11 cellular contexts compared by ENCODE assay signal in the genomic region with DNA sequence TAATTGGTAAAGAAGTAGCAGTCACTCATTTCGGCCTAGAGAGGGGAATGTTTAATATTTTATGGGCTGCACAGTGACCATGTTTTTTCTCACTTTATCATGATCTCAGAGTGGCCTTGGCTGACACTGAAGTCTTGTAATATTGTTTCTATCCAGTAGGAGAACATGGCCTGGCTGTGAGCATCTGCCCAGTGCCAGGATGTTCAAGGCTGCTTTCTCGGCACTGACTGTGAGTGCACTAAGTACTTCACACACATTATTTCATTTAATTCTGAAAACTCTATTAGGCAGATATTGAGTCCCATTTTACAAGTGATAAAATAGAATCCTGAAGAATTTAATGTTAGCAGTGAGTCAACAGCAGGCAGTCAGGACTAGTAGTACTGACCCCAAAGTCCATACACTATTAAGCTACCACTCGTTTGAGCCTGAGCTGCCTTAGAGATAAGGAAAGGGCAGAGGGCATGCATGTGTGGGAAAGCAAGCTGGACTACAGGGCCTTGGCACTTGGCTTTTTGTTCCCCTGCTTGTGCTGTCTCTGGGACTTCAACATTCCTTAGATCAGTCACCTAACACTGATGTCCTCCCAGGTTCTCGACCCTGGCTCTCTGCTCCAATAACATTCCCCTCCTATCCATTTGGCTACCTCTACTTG. TPM values are rescaled to one million over a fixed set of nuclear protein-coding genes. Genes with fewer than 3 reads are reported as not detected.
DNase-seq lines count a peak whose midpoint lies in the region; ATAC-seq and TF ChIP-seq lines count a peak whose summit lies in the region.
"Had no signal": no experiment of that assay in that cellular context is flagged by ENCODE, and none has a peak within 500 bp of the region (broad histone marks: within the 10 kb centered on the region; RNA-seq: fewer than 3 reads in every experiment).

No MANE protein-coding gene starts in this region.

- H3K4me1 Mint-ChIP-seq in type B pancreatic cell (ENCODE audit: unreplicated experiment) = no peaks in the 10 kb centered on the region

- ATAC-seq in SK-N-SH treated with all-trans-retinoic acid at 6 μM for 48 hours (peak; percentile 94), GM19324 (IDR thresholded peaks at IDR 0.05; ENCODE audit: low FRiP score, unreplicated experiment) (no peak)
- ATAC-seq: Right ventricle myocardium inferior had no signal

- H3K27ac Mint-ChIP-seq in type B pancreatic cell = no peak overlapping the region

- peak; percentile 53 for TF ChIP-seq CTCF in type B pancreatic cell (conservative IDR thresholded peaks at IDR 0.05)

- no peaks in the 10 kb centered on the region for H3K36me3 Mint-ChIP-seq in type B pancreatic cell

- no peaks in the 10 kb centered on the region for H3K9me3 Mint-ChIP-seq in type B pancreatic cell

- H3K27me3 Mint-ChIP-seq in type B pancreatic cell = no peaks in the 10 kb centered on the region

- DNase-seq in NCI-H146 (lab: John Stamatoyannopoulos, UW) = peak; percentile 8
- no peak for DNase-seq in NCI-H146 treated with DMSO at 0.1 percent for 48 hours (lab: John Stamatoyannopoulos, UW; ENCODE audit: unreplicated experiment)
- DNase-seq in glomerular visceral epithelial cell (ENCODE audit: extremely low spot score) = peak; percentile 16
- no peak for DNase-seq in type B pancreatic cell (ENCODE audit: extremely low spot score, unreplicated experiment)
- no peak for DNase-seq in middle frontal gyrus (ENCODE audit: extremely low spot score, low spot score)
- no peak for DNase-seq in NCI-H524 (lab: John Stamatoyannopoulos, UW)
- DNase-seq: activated CD4-positive, alpha-beta T cell treated with anti-CD3 and anti-CD28 coated beads for 4 hours; NCI-H1105 had no signal

- no peak overlapping the region for H3K4me3 Mint-ChIP-seq in type B pancreatic cell

TF ChIP-seq in SK-N-SH treated with all-trans-retinoic acid at 6 μM for 48 hours, 23 proteins besides CTCF, POLR2A, EP300 and RAD21:
- TF ChIP-seq ARNTL (CRISPR knock-in tag; IDR thresholded peaks at IDR 0.05; ENCODE audit: borderline replicate concordance, low read depth) (no peak), ZC3H10 (CRISPR knock-in tag; IDR thresholded peaks at IDR 0.05) (no peak), ZNF8 (CRISPR knock-in tag; IDR thresholded peaks at IDR 0.05) (no peak), TCF4 (CRISPR knock-in tag; IDR thresholded peaks at IDR 0.05; ENCODE audit: borderline replicate concordance) (no peak), TOX (CRISPR knock-in tag; IDR thresholded peaks at IDR 0.05; ENCODE audit: borderline replicate concordance) (no peak), PPARA (CRISPR knock-in tag; IDR thresholded peaks at IDR 0.05; ENCODE audit: borderline replicate concordance) (no peak), ZFP3 (CRISPR knock-in tag; IDR thresholded peaks at IDR 0.05) (no peak), RARB (CRISPR knock-in tag; IDR thresholded peaks at IDR 0.05) (no peak), ISL1 (CRISPR knock-in tag; IDR thresholded peaks at IDR 0.05) (no peak)
- TF ChIP-seq, protein P1, sequence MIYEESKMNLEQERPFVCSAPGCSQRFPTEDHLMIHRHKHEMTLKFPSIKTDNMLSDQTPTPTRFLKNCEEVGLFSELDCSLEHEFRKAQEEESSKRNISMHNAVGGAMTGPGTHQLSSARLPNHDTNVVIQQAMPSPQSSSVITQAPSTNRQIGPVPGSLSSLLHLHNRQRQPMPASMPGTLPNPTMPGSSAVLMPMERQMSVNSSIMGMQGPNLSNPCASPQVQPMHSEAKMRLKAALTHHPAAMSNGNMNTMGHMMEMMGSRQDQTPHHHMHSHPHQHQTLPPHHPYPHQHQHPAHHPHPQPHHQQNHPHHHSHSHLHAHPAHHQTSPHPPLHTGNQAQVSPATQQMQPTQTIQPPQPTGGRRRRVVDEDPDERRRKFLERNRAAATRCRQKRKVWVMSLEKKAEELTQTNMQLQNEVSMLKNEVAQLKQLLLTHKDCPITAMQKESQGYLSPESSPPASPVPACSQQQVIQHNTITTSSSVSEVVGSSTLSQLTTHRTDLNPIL (CRISPR knock-in tag; IDR thresholded peaks at IDR 0.05; ENCODE audit: low read depth) = no peak
TF ChIP-seq in SK-N-SH treated with all-trans-retinoic acid at 6 μM for 48 hours: peak in this region for 0.

RNA-seq across cellular contexts. Expression of a gene that starts 42.2 kb away (rescaled TPM):
- total RNA-seq in type B pancreatic cell (ENCODE audit: low replicate concordance) = 38.3 and 46.1 TPM in 2 replicates

RNA-seq across cellular contexts. Expression of a gene that starts 52.3 kb away (rescaled TPM):
- 43.1 and 45.6 TPM in 2 replicates for total RNA-seq in type B pancreatic cell (ENCODE audit: low replicate concordance)

Comparison
In these comparisons a context has a peak if more than half of its experiments do, and no peak if none do; other contexts are left out.
1. DNase-seq: peak in NCI-H146 (single experiment) and glomerular visceral epithelial cell (single experiment); none in NCI-H146 treated with DMSO at 0.1 percent for 48 hours (single experiment), type B pancreatic cell (single experiment), middle frontal gyrus (single experiment) and NCI-H524 (0 of 2).